ENCODE assay signal across 8 cellular contexts in the genomic region with DNA sequence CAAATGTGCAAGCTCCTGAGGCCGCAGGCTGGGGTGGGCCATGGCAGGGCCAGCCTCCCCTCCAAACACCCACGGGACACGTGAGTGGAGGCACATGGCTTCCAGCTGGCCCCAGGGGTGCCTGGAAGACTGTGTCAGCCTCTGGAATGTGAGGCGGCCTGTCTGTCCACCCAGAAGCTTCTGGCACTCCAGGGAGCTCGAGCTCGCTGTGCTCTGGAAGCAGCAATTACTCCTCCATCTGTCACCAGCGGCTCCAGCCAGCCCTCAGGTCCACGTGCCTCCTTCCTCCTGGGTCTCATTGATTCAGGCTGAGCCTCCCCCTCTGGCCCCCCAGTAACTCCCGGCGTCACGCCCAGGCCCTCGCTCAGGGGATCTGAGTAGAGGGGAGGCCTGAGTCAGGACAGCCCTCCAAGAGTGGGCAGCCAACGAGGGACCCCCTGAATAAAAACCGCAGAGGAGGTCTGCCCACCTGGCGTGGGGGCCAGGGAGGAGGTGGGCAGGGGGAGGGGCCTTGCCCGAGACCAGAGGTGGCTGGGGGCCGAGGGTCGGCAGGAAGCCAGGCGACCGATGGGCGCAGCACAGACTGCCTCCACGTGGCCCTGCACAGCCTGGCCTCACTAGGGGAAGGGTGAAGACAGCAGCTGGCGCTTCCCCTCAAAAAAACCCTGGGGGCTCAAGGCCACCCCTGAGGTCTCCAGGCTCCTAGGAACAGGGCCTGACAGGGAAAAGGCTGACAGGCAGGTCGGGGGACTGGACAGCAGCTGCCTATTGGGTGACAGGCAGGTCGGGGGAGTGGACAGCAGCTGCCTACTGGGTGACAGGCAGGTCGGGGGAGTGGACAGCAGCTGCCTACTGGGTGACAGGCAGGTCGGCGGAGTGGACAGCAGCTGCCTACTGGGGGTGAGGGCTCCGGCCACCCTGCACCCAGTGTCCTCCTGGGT. TPM values are rescaled to one million over a fixed set of nuclear protein-coding genes. Genes with fewer than 3 reads are reported as not detected.
DNase-seq lines count a peak whose midpoint lies in the region; ATAC-seq and TF ChIP-seq lines count a peak whose summit lies in the region.

No MANE protein-coding gene starts in this region.

- H3K27me3 Mint-ChIP-seq in naive thymus-derived CD4-positive, alpha-beta T cell, result no peaks in the 10 kb centered on the region

- peak overlapping the region; percentile 93 for H3K18ac ChIP-seq in neuronal stem cell (ENCODE audit: low read length)

- intact Hi-C loops in naive thymus-derived CD4-positive, alpha-beta T cell (cut with micrococcal nuclease), result no loop called here

- POLR2A ChIA-PET in naive thymus-derived CD4-positive, alpha-beta T cell (lab: Charles Lee), result interaction anchor here (2.9 kb wide), 1 partner anchor 8 kb away, joined by 13 read pairs; no protein-coding TSS in a partner anchor

- peaks cover 0 to 2% of the 10 kb centered on the region in 2 donors for H3K9me3 ChIP-seq in neuronal stem cell (replicated peaks in 1 of 2; ENCODE audit: control insufficient read depth in 2 of 2, insufficient read depth in 1 of 2, low read depth in 1 of 2, low read length in 2 of 2)
- H3K9me3 ChIP-seq in naive thymus-derived CD4-positive, alpha-beta T cell (ENCODE audit: control insufficient read depth in 2 of 3, low read length in 3 of 3), result no peaks in the 10 kb centered on the region

- TF ChIP-seq CTCF in AG10803 (conservative IDR thresholded peaks at IDR 0.05; ENCODE audit: low read length), result no peak

- H2AK5ac ChIP-seq in neuronal stem cell (ENCODE audit: low read depth, low read length), result peak overlapping the region; percentile 47

- no peaks in the 10 kb centered on the region for H3K36me3 Mint-ChIP-seq in naive thymus-derived CD4-positive, alpha-beta T cell

- peak; percentile 95 for DNase-seq in AG10803 (ENCODE audit: low read depth)
- peak; percentile 61 to 86 for DNase-seq in NCI-H446 (lab: John Stamatoyannopoulos, UW)
- DNase-seq in epidermal melanocyte (ENCODE audit: insufficient read length, low spot score), result peak; percentile 91
- DNase-seq in neuronal stem cell (ENCODE audit: low spot score), result no peak
- DNase-seq in naive thymus-derived CD4-positive, alpha-beta T cell, result no peak
- DNase-seq in HPDE6-E6E7 (ENCODE audit: extremely low spot score), result no peak

- H3K4me3 ChIP-seq in AG10803 (ENCODE audit: low read length) (peak overlapping the region; percentile 9; the same call in 1 of the 2 replicates), neuronal stem cell (ENCODE audit: low read length in 2 of 2) (no peak overlapping the region)
- no peak overlapping the region for H3K4me3 ChIP-seq in naive thymus-derived CD4-positive, alpha-beta T cell (ENCODE audit: low read length)

- no peak overlapping the region for H3K27ac ChIP-seq in neuronal stem cell (replicated peaks; ENCODE audit: low read length)
- no peak overlapping the region for H3K27ac ChIP-seq in naive thymus-derived CD4-positive, alpha-beta T cell (ENCODE audit: low read depth, low read length)

- H3K9ac ChIP-seq in neuronal stem cell (ENCODE audit: low read depth, low read length, poor library complexity), result peak overlapping the region; percentile 60

- WGBS in neuronal stem cell (ENCODE audit: extremely low coverage in 2 of 2, insufficient read length in 2 of 2, insufficient replicate concordance in 1 of 2), 2 donors, result no CpG with 5 or more reads among the region's 29 CpGs

- no peaks in the 10 kb centered on the region for H3K9me3 Mint-ChIP-seq in naive thymus-derived CD4-positive, alpha-beta T cell

- no peak overlapping the region for H2BK120ac ChIP-seq in neuronal stem cell (ENCODE audit: low read depth, low read length)

- H2BK15ac ChIP-seq in neuronal stem cell (ENCODE audit: low read length), result peak overlapping the region; percentile 75

- H4K8ac ChIP-seq in neuronal stem cell (ENCODE audit: low read depth, low read length), result no peak overlapping the region

- H2AFZ ChIP-seq in neuronal stem cell (ENCODE audit: low read length), result no peak overlapping the region

- H3K27me3 ChIP-seq in neuronal stem cell (ENCODE audit: control insufficient read depth in 3 of 3, insufficient read depth in 3 of 3, low read depth in 1 of 3, low read length in 3 of 3), result peaks cover 0 to 16% (median 0%) of the 10 kb centered on the region in 3 experiments
- H3K27me3 ChIP-seq in naive thymus-derived CD4-positive, alpha-beta T cell (ENCODE audit: control insufficient read depth in 2 of 2, insufficient read depth in 2 of 2, low read length in 2 of 2), result no peaks in the 10 kb centered on the region

- H3K4me1 Mint-ChIP-seq in naive thymus-derived CD4-positive, alpha-beta T cell, result peaks cover 5 to 32% (median 17%) of the 10 kb centered on the region in 7 donors

- peak overlapping the region; percentile 63 for H3K14ac ChIP-seq in neuronal stem cell (ENCODE audit: low read length)

- ATAC-seq in naive thymus-derived CD4-positive, alpha-beta T cell, result no peak
- ATAC-seq in GM18909 (IDR thresholded peaks at IDR 0.05; ENCODE audit: poor library complexity, unreplicated experiment), result no peak
- ATAC-seq in HG03196 (IDR thresholded peaks at IDR 0.05; ENCODE audit: unreplicated experiment), result no peak

- CTCF ChIA-PET in naive thymus-derived CD4-positive, alpha-beta T cell (lab: Charles Lee), result interaction anchor here (0.6 kb wide), 1 partner anchor 1115 kb away, joined by 3 read pairs; no protein-coding TSS in a partner anchor

- H3K79me1 ChIP-seq in neuronal stem cell (ENCODE audit: low read depth, low read length), result peaks cover 11% of the 10 kb centered on the region

- no peak overlapping the region for H4K91ac ChIP-seq in neuronal stem cell (ENCODE audit: low read depth, low read length, poor library complexity)

- H3K36me3 ChIP-seq in neuronal stem cell (replicated peaks in 1 of 2; ENCODE audit: control insufficient read depth in 2 of 2, insufficient read depth in 2 of 2, low read length in 2 of 2), result no peaks in the 10 kb centered on the region
- no peaks in the 10 kb centered on the region for H3K36me3 ChIP-seq in naive thymus-derived CD4-positive, alpha-beta T cell (ENCODE audit: control insufficient read depth in 2 of 3, insufficient read depth in 3 of 3, low read length in 3 of 3)

- no peak overlapping the region for H3K4ac ChIP-seq in neuronal stem cell (ENCODE audit: low read length)

- H2BK12ac ChIP-seq in neuronal stem cell (ENCODE audit: low read length), result no peak overlapping the region

- H3K27ac Mint-ChIP-seq in naive thymus-derived CD4-positive, alpha-beta T cell, result peak overlapping the region in 1 of 9 donors; percentile 21

- H3K4me2 ChIP-seq in neuronal stem cell (ENCODE audit: insufficient read depth, low read length, poor library complexity, severe bottlenecking), result no peak overlapping the region

- H3K23ac ChIP-seq in neuronal stem cell (ENCODE audit: low read depth, low read length, poor library complexity), result peak overlapping the region; percentile 89

- no peak overlapping the region for H2BK5ac ChIP-seq in neuronal stem cell (ENCODE audit: low read length)

- H3K4me1 ChIP-seq in neuronal stem cell (ENCODE audit: control insufficient read depth in 2 of 2, insufficient read depth in 1 of 2, low read depth in 1 of 2, low read length in 2 of 2), result peaks cover 37 to 42% of the 10 kb centered on the region in 2 donors
- peaks cover 15% of the 10 kb centered on the region in 2 donors for H3K4me1 ChIP-seq in naive thymus-derived CD4-positive, alpha-beta T cell (ENCODE audit: control insufficient read depth in 2 of 2, insufficient read depth in 2 of 2, low read length in 2 of 2)

- no peak overlapping the region for H3K4me3 Mint-ChIP-seq in naive thymus-derived CD4-positive, alpha-beta T cell

RNA-seq across cellular contexts. Expression of gene PIEZO1, which starts 11.9 kb away (rescaled TPM):
- 8.0 TPM for polyA plus RNA-seq in neuronal stem cell (2013, experiment 1 of 2)
- polyA plus RNA-seq in neuronal stem cell (2013, experiment 2 of 2), result 9.2 TPM
- 100 to 1,000 TPM in 4 of 5 experiments, 10 to 100 TPM in 1; 84.5 to 237 (median 124) TPM for total RNA-seq in naive thymus-derived CD4-positive, alpha-beta T cell
- polyA plus RNA-seq in naive thymus-derived CD4-positive, alpha-beta T cell, result 10 to 100 TPM in 1 of 2 donors, 1 to 10 TPM in 1; 3.6 to 12.2 TPM

RNA-seq across cellular contexts. Expression of gene CDT1, which starts 30.4 kb away (rescaled TPM):
- polyA plus RNA-seq in neuronal stem cell (2013, experiment 1 of 2), result 40.6 TPM
- 40.0 TPM for polyA plus RNA-seq in neuronal stem cell (2013, experiment 2 of 2)
- 10 to 100 TPM in 1 of 5 experiments, 1 to 10 TPM in 1, under 1 TPM in 2, not detected in 1; 0.35 to 79.2 (median 1.6) TPM for total RNA-seq in naive thymus-derived CD4-positive, alpha-beta T cell
- polyA plus RNA-seq in naive thymus-derived CD4-positive, alpha-beta T cell, result under 1 TPM; 0.09 to 0.19 TPM

RNA-seq across cellular contexts. Expression of gene APRT, which starts 38.6 kb away (rescaled TPM):
- polyA plus RNA-seq in neuronal stem cell (2013, experiment 1 of 2), result 146 TPM
- 150 TPM for polyA plus RNA-seq in neuronal stem cell (2013, experiment 2 of 2)
- 100 to 1,000 TPM; 134 to 178 (median 161) TPM for total RNA-seq in naive thymus-derived CD4-positive, alpha-beta T cell
- polyA plus RNA-seq in naive thymus-derived CD4-positive, alpha-beta T cell, result 100 to 1,000 TPM; 446 to 513 TPM

Comparison
In these comparisons a context has a peak if more than half of its experiments do, and no peak if none do; other contexts are left out.
1. DNase-seq: peak in AG10803 (single experiment), NCI-H446 (2 of 2) and epidermal melanocyte (single experiment); none in neuronal stem cell (single experiment), naive thymus-derived CD4-positive, alpha-beta T cell (0 of 9) and HPDE6-E6E7 (single experiment).